In the genomic region with DNA sequence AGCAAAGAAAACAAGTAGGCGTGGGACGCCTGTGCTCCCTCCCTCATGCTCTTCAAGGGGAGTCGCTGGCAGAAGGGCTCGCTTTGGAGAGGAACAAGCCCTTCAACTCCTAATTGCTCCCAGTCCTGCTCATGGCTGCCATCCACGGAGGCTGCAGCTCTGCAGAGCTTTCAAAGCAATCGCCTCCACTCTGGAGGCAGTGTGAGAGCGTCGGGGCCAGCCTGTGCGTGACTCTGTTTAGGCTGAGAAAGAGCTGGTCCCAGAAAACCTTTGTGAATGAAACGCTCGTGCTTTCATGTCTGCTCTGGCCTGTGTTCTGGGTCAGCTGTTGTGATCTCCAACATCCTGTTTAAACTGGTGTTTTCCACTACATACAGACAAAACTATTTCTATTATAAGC, we compare ENCODE assay signal across 19 cellular contexts. TPM values are rescaled to one million over a fixed set of nuclear protein-coding genes. Genes with fewer than 3 reads are reported as not detected.
DNase-seq lines count a peak whose midpoint lies in the region; ATAC-seq and TF ChIP-seq lines count a peak whose summit lies in the region.
"Had no signal": no experiment of that assay in that cellular context is flagged by ENCODE, and none has a peak within 500 bp of the region (broad histone marks: within the 10 kb centered on the region; RNA-seq: fewer than 3 reads in every experiment).

No MANE protein-coding gene starts in this region.

- H3K9me2 ChIP-seq in hepatocyte (replicated peaks; ENCODE audit: insufficient read depth): no peaks in the 10 kb centered on the region

- in situ Hi-C loops in astrocyte of the spinal cord (cut with HindIII; ENCODE audit: low sequenced_read_pairs): no loop called here

- intact Hi-C loops in sigmoid colon (cut with DNase I): no loop called here
- intact Hi-C loops in esophagus muscularis mucosa (cut with DNase I): no loop called here

- H3K4me1 ChIP-seq in hepatocyte (ENCODE audit: insufficient read depth) (no peaks in the 10 kb centered on the region), sigmoid colon (peaks cover 0 to 13% (median 9%) of the 10 kb centered on the region in 4 donors), esophagus muscularis mucosa (peaks cover 0 to 11% (median 8%) of the 10 kb centered on the region in 4 donors)
- H3K4me1 ChIP-seq: suprapubic skin had no signal

- TF ChIP-seq EP300 in sigmoid colon (IDR thresholded peaks at IDR 0.05) (no peak), esophagus muscularis mucosa (IDR thresholded peaks at IDR 0.05) (no peak)

- H2AFZ ChIP-seq in hepatocyte: no peak overlapping the region
- H2AFZ ChIP-seq: PC-9 had no signal

- TF ChIP-seq CTCF in AG10803 (conservative IDR thresholded peaks at IDR 0.05; ENCODE audit: low read length): no peak
- no peak for TF ChIP-seq CTCF in astrocyte of the spinal cord (IDR thresholded peaks at IDR 0.05; ENCODE audit: low read depth, low read length)
- TF ChIP-seq CTCF in hepatocyte (IDR thresholded peaks at IDR 0.05; ENCODE audit: poor library complexity): no peak
- TF ChIP-seq CTCF in sigmoid colon (IDR thresholded peaks at IDR 0.05): no peak
- TF ChIP-seq CTCF in esophagus muscularis mucosa (IDR thresholded peaks at IDR 0.05): no peak

- H3K9me3 ChIP-seq in hepatocyte (ENCODE audit: low read depth) (no peaks in the 10 kb centered on the region), sigmoid colon (peaks cover 0 to 2% (median 0%) of the 10 kb centered on the region in 4 donors), esophagus muscularis mucosa (peaks cover 0 to 4% (median 0%) of the 10 kb centered on the region in 4 donors)
- H3K9me3 ChIP-seq: suprapubic skin had no signal

- WGBS in hepatocyte (ENCODE audit: low lambda C conversion rate, missing lambda C conversion rate): 65% methylated on average over 11 of the region's 11 CpGs
- WGBS in sigmoid colon, 2 donors: 74 to 84% methylated on average over 11 of the region's 11 CpGs
- 62% methylated on average over 11 of the region's 11 CpGs for WGBS in esophagus muscularis mucosa

- no peaks in the 10 kb centered on the region for H4K20me1 ChIP-seq in hepatocyte (ENCODE audit: insufficient read depth, poor library complexity, severe bottlenecking)

- H3K4me2 ChIP-seq in hepatocyte: peak overlapping the region; percentile 20
- H3K4me2 ChIP-seq: PC-9 had no signal

- no peaks in the 10 kb centered on the region for H3K79me2 ChIP-seq in hepatocyte

- H3K36me3 ChIP-seq in hepatocyte (replicated peaks; ENCODE audit: insufficient read depth, low read depth) (no peaks in the 10 kb centered on the region), sigmoid colon (no peaks in the 10 kb centered on the region), esophagus muscularis mucosa (no peaks in the 10 kb centered on the region)
- H3K36me3 ChIP-seq: suprapubic skin had no signal

- DNase-seq in AG10803 (ENCODE audit: low read depth) (peak; percentile 79), astrocyte of the spinal cord (ENCODE audit: low read depth, low spot score) (peak; percentile 56), hepatocyte (ENCODE audit: low spot score) (peak; percentile 37), sigmoid colon (peak; percentile 84), DMS79 treated with DMSO at 0.1 percent for 48 hours (lab: John Stamatoyannopoulos, UW) (no peak), esophagus muscularis mucosa (ENCODE audit: extremely low spot score) (no peak), foreskin melanocyte (no peak)
- DNase-seq: activated CD4-positive, alpha-beta T cell treated with anti-CD3 and anti-CD28 coated beads for 1 hour; activated naive CD8-positive, alpha-beta T cell treated with anti-CD3 and anti-CD28 coated beads, Interleukin-2, amount 50 U/mL, for 24 hours; DMS153; immature natural killer cell; naive thymus-derived CD4-positive, alpha-beta T cell; NCI-H1417; PC-9; T-cell had no signal

- H3K4me3 ChIP-seq in AG10803 (ENCODE audit: low read length) (no peak overlapping the region), astrocyte of the spinal cord (ENCODE audit: low read depth, low read length) (no peak overlapping the region), hepatocyte (no peak overlapping the region), sigmoid colon (no peak overlapping the region), esophagus muscularis mucosa (no peak overlapping the region)
- H3K4me3 ChIP-seq: coronary artery, PC-9, skin epidermis, suprapubic skin had no signal

- ATAC-seq in HG03139 (IDR thresholded peaks at IDR 0.05; ENCODE audit: unreplicated experiment): no peak
- ATAC-seq: activated naive CD8-positive, alpha-beta T cell treated with anti-CD3 and anti-CD28 coated beads, Interleukin-2, amount 50 U/mL, for 24 hours; naive thymus-derived CD4-positive, alpha-beta T cell; T-cell had no signal

- H3K27me3 ChIP-seq in hepatocyte: no peaks in the 10 kb centered on the region
- H3K27me3 ChIP-seq in sigmoid colon: no peaks in the 10 kb centered on the region
- no peaks in the 10 kb centered on the region for H3K27me3 ChIP-seq in esophagus muscularis mucosa
- H3K27me3 ChIP-seq: suprapubic skin had no signal

- TF ChIP-seq POLR2A in sigmoid colon (IDR thresholded peaks at IDR 0.05) (no peak), esophagus muscularis mucosa (IDR thresholded peaks at IDR 0.05; ENCODE audit: low read depth) (no peak)

- H3K27ac ChIP-seq in hepatocyte: peak overlapping the region; percentile 79
- peak overlapping the region in 2 of 4 donors; percentile 54 to 62 for H3K27ac ChIP-seq in sigmoid colon
- H3K27ac ChIP-seq in esophagus muscularis mucosa (replicated peaks in 1 of 4): no peak overlapping the region
- H3K27ac ChIP-seq: PC-9, suprapubic skin had no signal

RNA-seq across cellular contexts. Expression of a gene that starts 23.9 kb away (rescaled TPM):
- 10.9 and 16.7 TPM in 2 replicates for total RNA-seq in hepatocyte
- 8.5 and 14.4 TPM in 2 replicates for polyA plus RNA-seq in hepatocyte
- total RNA-seq in sigmoid colon: 10 to 100 TPM in 1 of 4 donors, 1 to 10 TPM in 3; 5.7 to 23.3 (median 8.4) TPM
- polyA plus RNA-seq in sigmoid colon: 10 to 100 TPM in 1 of 3 donors, 1 to 10 TPM in 2; 2.8 to 11.9 (median 4.2) TPM
- total RNA-seq in esophagus muscularis mucosa: 10 to 100 TPM in 1 of 4 donors, 1 to 10 TPM in 3; 3.7 to 10.9 (median 5.6) TPM

Comparison
In these comparisons a context has a peak if more than half of its experiments do, and no peak if none do; other contexts are left out.
1. DNase-seq: peak in AG10803 (single experiment), astrocyte of the spinal cord (single experiment), hepatocyte (single experiment) and sigmoid colon (single experiment); none in DMS79 treated with DMSO at 0.1 percent for 48 hours (single experiment), esophagus muscularis mucosa (single experiment) and foreskin melanocyte (single experiment).